In the genomic region with DNA sequence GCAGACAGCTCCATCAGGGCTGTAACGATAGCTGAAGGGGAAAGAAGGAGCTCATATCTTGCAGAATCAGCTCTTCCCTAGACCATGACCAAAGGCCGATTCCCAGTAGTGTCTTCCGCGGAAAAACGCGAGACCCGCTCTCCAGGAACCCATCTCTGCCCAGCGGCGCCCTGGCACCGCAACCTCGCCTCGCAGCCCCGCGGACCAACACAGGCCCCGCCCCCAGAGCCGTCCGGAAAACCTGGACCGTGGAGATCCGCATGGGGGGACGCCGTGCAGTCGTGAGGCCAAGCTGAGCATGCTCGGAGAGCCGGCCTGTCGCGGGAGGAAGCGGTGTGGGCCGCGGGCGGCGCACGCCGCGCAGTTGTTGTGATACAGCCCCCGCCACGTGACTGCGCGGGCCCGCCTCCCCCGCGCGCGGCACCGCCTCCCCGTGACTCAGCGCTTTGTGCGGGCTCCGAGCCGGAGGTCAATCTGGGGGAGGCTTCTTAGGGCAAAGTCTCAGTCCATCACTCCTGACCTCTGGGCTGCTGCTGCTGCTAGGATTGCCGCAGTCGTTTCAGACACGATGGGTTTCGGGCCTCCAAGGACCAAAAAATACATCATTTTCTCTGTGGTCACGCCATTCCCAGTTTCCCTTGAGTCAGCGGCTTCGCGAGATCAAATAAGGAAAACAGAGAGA, we compare ENCODE assay signal across 1 cellular context.
TF ChIP-seq lines count a peak whose summit lies in the region.

No MANE protein-coding gene starts in this region.

TF ChIP-seq in HEK293, 187 proteins besides CTCF, POLR2A, EP300 and RAD21 (continued from another document and continues in another):
- TF ChIP-seq, protein P1, sequence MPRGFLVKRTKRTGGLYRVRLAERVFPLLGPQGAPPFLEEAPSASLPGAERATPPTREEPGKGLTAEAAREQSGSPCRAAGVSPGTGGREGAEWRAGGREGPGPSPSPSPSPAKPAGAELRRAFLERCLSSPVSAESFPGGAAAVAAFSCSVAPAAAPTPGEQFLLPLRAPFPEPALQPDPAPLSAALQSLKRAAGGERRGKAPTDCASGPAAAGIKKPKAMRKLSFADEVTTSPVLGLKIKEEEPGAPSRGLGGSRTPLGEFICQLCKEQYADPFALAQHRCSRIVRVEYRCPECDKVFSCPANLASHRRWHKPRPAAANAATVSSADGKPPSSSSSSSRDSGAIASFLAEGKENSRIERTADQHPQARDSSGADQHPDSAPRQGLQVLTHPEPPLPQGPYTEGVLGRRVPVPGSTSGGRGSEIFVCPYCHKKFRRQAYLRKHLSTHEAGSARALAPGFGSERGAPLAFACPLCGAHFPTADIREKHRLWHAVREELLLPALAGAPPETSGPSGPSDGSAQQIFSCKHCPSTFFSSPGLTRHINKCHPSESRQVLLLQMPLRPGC (tag by site-specific recombination; IDR thresholded peaks at IDR 0.05) = peak; percentile 70; the same call in 1 of the 2 replicates
- TF ChIP-seq ZBTB21 (tag by site-specific recombination; IDR thresholded peaks at IDR 0.05) = peak; percentile 57; the same call in 1 of the 2 replicates
- no peak for TF ChIP-seq MZF1 (tag by site-specific recombination; IDR thresholded peaks at IDR 0.05; ENCODE audit: borderline replicate concordance)
- no peak for TF ChIP-seq ZNF155 (tag by site-specific recombination; IDR thresholded peaks at IDR 0.05)
- TF ChIP-seq, protein P2, sequence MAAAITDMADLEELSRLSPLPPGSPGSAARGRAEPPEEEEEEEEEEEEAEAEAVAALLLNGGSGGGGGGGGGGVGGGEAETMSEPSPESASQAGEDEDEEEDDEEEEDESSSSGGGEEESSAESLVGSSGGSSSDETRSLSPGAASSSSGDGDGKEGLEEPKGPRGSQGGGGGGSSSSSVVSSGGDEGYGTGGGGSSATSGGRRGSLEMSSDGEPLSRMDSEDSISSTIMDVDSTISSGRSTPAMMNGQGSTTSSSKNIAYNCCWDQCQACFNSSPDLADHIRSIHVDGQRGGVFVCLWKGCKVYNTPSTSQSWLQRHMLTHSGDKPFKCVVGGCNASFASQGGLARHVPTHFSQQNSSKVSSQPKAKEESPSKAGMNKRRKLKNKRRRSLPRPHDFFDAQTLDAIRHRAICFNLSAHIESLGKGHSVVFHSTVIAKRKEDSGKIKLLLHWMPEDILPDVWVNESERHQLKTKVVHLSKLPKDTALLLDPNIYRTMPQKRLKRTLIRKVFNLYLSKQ (tag by site-specific recombination; IDR thresholded peaks at IDR 0.05; ENCODE audit: borderline replicate concordance) = no peak
- TF ChIP-seq, protein P3, sequence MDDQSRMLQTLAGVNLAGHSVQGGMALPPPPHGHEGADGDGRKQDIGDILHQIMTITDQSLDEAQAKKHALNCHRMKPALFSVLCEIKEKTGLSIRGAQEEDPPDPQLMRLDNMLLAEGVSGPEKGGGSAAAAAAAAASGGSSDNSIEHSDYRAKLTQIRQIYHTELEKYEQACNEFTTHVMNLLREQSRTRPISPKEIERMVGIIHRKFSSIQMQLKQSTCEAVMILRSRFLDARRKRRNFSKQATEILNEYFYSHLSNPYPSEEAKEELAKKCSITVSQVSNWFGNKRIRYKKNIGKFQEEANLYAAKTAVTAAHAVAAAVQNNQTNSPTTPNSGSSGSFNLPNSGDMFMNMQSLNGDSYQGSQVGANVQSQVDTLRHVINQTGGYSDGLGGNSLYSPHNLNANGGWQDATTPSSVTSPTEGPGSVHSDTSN (CRISPR knock-in tag; IDR thresholded peaks at IDR 0.05) = peak; percentile 69; the same call in 1 of the 2 replicates
- TF ChIP-seq ZNF2 (tag by site-specific recombination; IDR thresholded peaks at IDR 0.05) = peak; percentile 95
- TF ChIP-seq ZNF302 (tag by site-specific recombination; IDR thresholded peaks at IDR 0.05; ENCODE audit: low read depth) = no peak
- TF ChIP-seq, protein P4, sequence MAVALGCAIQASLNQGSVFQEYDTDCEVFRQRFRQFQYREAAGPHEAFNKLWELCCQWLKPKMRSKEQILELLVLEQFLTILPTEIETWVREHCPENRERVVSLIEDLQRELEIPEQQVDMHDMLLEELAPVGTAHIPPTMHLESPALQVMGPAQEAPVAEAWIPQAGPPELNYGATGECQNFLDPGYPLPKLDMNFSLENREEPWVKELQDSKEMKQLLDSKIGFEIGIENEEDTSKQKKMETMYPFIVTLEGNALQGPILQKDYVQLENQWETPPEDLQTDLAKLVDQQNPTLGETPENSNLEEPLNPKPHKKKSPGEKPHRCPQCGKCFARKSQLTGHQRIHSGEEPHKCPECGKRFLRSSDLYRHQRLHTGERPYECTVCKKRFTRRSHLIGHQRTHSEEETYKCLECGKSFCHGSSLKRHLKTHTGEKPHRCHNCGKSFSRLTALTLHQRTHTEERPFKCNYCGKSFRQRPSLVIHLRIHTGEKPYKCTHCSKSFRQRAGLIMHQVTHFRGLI (tag by site-specific recombination; IDR thresholded peaks at IDR 0.05) = peak; percentile 63; the same call in 1 of the 2 replicates
- TF ChIP-seq ZNF501 (tag by site-specific recombination; IDR thresholded peaks at IDR 0.05) = peak; percentile 92
- peak; percentile 95 for TF ChIP-seq EGR2 (tag by site-specific recombination; IDR thresholded peaks at IDR 0.05; ENCODE audit: low read depth)
- TF ChIP-seq ZNF600 (tag by site-specific recombination; IDR thresholded peaks at IDR 0.05) = peak; percentile 72
- TF ChIP-seq ZNF174 (tag by site-specific recombination; IDR thresholded peaks at IDR 0.05) = no peak
- no peak for TF ChIP-seq ZNF571 (tag by site-specific recombination; IDR thresholded peaks at IDR 0.05)
- no peak for TF ChIP-seq BCL11B (tag by site-specific recombination; IDR thresholded peaks at IDR 0.05; ENCODE audit: low read depth)
- no peak; the same call in 1 of the 2 replicates for TF ChIP-seq ZFP3 (tag by site-specific recombination; IDR thresholded peaks at IDR 0.05; ENCODE audit: low read depth)
- TF ChIP-seq, protein P5, sequence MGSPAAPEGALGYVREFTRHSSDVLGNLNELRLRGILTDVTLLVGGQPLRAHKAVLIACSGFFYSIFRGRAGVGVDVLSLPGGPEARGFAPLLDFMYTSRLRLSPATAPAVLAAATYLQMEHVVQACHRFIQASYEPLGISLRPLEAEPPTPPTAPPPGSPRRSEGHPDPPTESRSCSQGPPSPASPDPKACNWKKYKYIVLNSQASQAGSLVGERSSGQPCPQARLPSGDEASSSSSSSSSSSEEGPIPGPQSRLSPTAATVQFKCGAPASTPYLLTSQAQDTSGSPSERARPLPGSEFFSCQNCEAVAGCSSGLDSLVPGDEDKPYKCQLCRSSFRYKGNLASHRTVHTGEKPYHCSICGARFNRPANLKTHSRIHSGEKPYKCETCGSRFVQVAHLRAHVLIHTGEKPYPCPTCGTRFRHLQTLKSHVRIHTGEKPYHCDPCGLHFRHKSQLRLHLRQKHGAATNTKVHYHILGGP (tag by site-specific recombination; IDR thresholded peaks at IDR 0.05) = peak; percentile 51; the same call in 1 of the 2 replicates
- TF ChIP-seq GLIS2 (tag by site-specific recombination; IDR thresholded peaks at IDR 0.05) = peak; percentile 89
- TF ChIP-seq ZNF24 (tag by site-specific recombination; IDR thresholded peaks at IDR 0.05) = peak; percentile 95
- no peak for TF ChIP-seq ZNF354C (tag by site-specific recombination; IDR thresholded peaks at IDR 0.05; ENCODE audit: borderline replicate concordance, low read depth)
- no peak for TF ChIP-seq ZNF341 (tag by site-specific recombination; IDR thresholded peaks at IDR 0.05; ENCODE audit: low read depth)
- TF ChIP-seq ZNF146 (tag by site-specific recombination; IDR thresholded peaks at IDR 0.05) = no peak; the same call in 1 of the 2 replicates
- TF ChIP-seq, protein P6, sequence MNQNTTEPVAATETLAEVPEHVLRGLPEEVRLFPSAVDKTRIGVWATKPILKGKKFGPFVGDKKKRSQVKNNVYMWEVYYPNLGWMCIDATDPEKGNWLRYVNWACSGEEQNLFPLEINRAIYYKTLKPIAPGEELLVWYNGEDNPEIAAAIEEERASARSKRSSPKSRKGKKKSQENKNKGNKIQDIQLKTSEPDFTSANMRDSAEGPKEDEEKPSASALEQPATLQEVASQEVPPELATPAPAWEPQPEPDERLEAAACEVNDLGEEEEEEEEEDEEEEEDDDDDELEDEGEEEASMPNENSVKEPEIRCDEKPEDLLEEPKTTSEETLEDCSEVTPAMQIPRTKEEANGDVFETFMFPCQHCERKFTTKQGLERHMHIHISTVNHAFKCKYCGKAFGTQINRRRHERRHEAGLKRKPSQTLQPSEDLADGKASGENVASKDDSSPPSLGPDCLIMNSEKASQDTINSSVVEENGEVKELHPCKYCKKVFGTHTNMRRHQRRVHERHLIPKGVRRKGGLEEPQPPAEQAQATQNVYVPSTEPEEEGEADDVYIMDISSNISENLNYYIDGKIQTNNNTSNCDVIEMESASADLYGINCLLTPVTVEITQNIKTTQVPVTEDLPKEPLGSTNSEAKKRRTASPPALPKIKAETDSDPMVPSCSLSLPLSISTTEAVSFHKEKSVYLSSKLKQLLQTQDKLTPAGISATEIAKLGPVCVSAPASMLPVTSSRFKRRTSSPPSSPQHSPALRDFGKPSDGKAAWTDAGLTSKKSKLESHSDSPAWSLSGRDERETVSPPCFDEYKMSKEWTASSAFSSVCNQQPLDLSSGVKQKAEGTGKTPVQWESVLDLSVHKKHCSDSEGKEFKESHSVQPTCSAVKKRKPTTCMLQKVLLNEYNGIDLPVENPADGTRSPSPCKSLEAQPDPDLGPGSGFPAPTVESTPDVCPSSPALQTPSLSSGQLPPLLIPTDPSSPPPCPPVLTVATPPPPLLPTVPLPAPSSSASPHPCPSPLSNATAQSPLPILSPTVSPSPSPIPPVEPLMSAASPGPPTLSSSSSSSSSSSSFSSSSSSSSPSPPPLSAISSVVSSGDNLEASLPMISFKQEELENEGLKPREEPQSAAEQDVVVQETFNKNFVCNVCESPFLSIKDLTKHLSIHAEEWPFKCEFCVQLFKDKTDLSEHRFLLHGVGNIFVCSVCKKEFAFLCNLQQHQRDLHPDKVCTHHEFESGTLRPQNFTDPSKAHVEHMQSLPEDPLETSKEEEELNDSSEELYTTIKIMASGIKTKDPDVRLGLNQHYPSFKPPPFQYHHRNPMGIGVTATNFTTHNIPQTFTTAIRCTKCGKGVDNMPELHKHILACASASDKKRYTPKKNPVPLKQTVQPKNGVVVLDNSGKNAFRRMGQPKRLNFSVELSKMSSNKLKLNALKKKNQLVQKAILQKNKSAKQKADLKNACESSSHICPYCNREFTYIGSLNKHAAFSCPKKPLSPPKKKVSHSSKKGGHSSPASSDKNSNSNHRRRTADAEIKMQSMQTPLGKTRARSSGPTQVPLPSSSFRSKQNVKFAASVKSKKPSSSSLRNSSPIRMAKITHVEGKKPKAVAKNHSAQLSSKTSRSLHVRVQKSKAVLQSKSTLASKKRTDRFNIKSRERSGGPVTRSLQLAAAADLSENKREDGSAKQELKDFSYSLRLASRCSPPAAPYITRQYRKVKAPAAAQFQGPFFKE (tag by site-specific recombination; IDR thresholded peaks at IDR 0.05; ENCODE audit: borderline replicate concordance) = no peak
- peak; percentile 79 for TF ChIP-seq ZNF394 (tag by site-specific recombination; IDR thresholded peaks at IDR 0.05; ENCODE audit: borderline replicate concordance)
- TF ChIP-seq, protein P7, sequence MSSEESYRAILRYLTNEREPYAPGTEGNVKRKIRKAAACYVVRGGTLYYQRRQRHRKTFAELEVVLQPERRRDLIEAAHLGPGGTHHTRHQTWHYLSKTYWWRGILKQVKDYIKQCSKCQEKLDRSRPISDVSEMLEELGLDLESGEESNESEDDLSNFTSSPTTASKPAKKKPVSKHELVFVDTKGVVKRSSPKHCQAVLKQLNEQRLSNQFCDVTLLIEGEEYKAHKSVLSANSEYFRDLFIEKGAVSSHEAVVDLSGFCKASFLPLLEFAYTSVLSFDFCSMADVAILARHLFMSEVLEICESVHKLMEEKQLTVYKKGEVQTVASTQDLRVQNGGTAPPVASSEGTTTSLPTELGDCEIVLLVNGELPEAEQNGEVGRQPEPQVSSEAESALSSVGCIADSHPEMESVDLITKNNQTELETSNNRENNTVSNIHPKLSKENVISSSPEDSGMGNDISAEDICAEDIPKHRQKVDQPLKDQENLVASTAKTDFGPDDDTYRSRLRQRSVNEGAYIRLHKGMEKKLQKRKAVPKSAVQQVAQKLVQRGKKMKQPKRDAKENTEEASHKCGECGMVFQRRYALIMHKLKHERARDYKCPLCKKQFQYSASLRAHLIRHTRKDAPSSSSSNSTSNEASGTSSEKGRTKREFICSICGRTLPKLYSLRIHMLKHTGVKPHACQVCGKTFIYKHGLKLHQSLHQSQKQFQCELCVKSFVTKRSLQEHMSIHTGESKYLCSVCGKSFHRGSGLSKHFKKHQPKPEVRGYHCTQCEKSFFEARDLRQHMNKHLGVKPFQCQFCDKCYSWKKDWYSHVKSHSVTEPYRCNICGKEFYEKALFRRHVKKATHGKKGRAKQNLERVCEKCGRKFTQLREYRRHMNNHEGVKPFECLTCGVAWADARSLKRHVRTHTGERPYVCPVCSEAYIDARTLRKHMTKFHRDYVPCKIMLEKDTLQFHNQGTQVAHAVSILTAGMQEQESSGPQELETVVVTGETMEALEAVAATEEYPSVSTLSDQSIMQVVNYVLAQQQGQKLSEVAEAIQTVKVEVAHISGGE (tag by site-specific recombination; conservative IDR thresholded peaks at IDR 0.05; ENCODE audit: low read depth) = peak; percentile 46; the same call in 1 of the 2 replicates
- peak; percentile 67; the same call in 1 of the 2 replicates for TF ChIP-seq ZNF76 (tag by site-specific recombination; IDR thresholded peaks at IDR 0.05; ENCODE audit: borderline replicate concordance, low read depth)
- peak; percentile 55; the same call in 1 of the 2 replicates for TF ChIP-seq ZNF391 (tag by site-specific recombination; IDR thresholded peaks at IDR 0.05; ENCODE audit: borderline replicate concordance, low read depth)
- TF ChIP-seq ZNF221 (tag by site-specific recombination; IDR thresholded peaks at IDR 0.05; ENCODE audit: borderline replicate concordance) = no peak
- TF ChIP-seq, protein P8, sequence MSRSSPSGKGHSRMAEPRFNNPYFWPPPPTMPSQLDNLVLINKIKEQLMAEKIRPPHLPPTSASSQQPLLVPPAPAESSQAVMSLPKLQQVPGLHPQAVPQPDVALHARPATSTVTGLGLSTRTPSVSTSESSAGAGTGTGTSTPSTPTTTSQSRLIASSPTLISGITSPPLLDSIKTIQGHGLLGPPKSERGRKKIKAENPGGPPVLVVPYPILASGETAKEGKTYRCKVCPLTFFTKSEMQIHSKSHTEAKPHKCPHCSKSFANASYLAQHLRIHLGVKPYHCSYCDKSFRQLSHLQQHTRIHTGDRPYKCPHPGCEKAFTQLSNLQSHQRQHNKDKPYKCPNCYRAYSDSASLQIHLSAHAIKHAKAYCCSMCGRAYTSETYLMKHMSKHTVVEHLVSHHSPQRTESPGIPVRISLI (tag by site-specific recombination; IDR thresholded peaks at IDR 0.05) = no peak
- TF ChIP-seq KLF10 (tag by site-specific recombination; IDR thresholded peaks at IDR 0.05) = peak; percentile 93
